ENCODE assay signal across 19 cellular contexts in genomic region chr6:166492092-166492491, GRCh38.
A peak's percentile ranks its signal among the peaks of the same experiment; 100 is the strongest.
DNase-seq lines count a peak whose midpoint lies in the region; TF ChIP-seq lines count a peak whose summit lies in the region.
"Had no signal": no experiment of that assay in that cellular context is flagged by ENCODE, and none has a peak within 500 bp of the region (broad histone marks: within the 10 kb centered on the region; RNA-seq: fewer than 3 reads in every experiment).

No MANE protein-coding gene starts in this region.

- TF ChIP-seq CTCF in glutamatergic neuron (IDR thresholded peaks at IDR 0.05; ENCODE audit: partially characterized antibody, unreplicated experiment) = no peak

- no peak overlapping the region for H3K4me3 ChIP-seq in SK-N-MC
- H3K4me3 ChIP-seq: SJSA1 had no signal

- DNase-seq in NCI-H82 (lab: John Stamatoyannopoulos, UW) = peak; percentile 78
- no peak for DNase-seq in NCI-H82 treated with DMSO at 0.1 percent for 48 hours (lab: John Stamatoyannopoulos, UW; ENCODE audit: unreplicated experiment)
- DNase-seq in SK-N-MC (ENCODE audit: low read depth, low spot score) = no peak
- DNase-seq in glutamatergic neuron = no peak
- DNase-seq in NCI-H510A (lab: John Stamatoyannopoulos, UW) = no peak
- DNase-seq in head of caudate nucleus = no peak
- DNase-seq in DMS 273 treated with DMSO at 0.1 percent for 48 hours (lab: John Stamatoyannopoulos, UW) = no peak
- DNase-seq: Calu3, DMS153, DND-41, NCI-H1048, NCI-H187, NCI-H2081 treated with DMSO at 0.1 percent for 48 hours, NCI-H524 treated with DMSO at 0.1 percent for 48 hours, Right ventricle myocardium superior, RPMI8226 had no signal

- intact Hi-C loops in head of caudate nucleus (cut with DNase I) = loop anchor here (10.0 kb wide), 1 partner anchor 63 kb away; no protein-coding TSS in a partner anchor

- H3K27me3 Mint-ChIP-seq in glutamatergic neuron (ENCODE audit: unreplicated experiment) = peaks cover 13% of the 10 kb centered on the region
- H3K27me3 Mint-ChIP-seq: B cell had no signal

- peaks cover 21% of the 10 kb centered on the region for H3K9me3 Mint-ChIP-seq in glutamatergic neuron (ENCODE audit: unreplicated experiment)

- H3K4me1 Mint-ChIP-seq in glutamatergic neuron (ENCODE audit: low read depth, unreplicated experiment) = peaks cover 50% of the 10 kb centered on the region

- H3K27ac ChIP-seq in SK-N-MC = no peak overlapping the region
- H3K27ac ChIP-seq: 22Rv1, SJSA1 had no signal

- peak overlapping the region; percentile 82 for H3K4me3 Mint-ChIP-seq in glutamatergic neuron (ENCODE audit: unreplicated experiment)
- H3K4me3 Mint-ChIP-seq: B cell had no signal

- no peaks in the 10 kb centered on the region; the same call in 1 of the 2 replicates for H3K36me3 ChIP-seq in SK-N-MC (ENCODE audit: insufficient read depth, low read length)
- H3K36me3 ChIP-seq: SJSA1 had no signal

- H3K27ac Mint-ChIP-seq in glutamatergic neuron (ENCODE audit: unreplicated experiment) = peak overlapping the region; percentile 98

- H3K9me3 ChIP-seq in SK-N-MC (ENCODE audit: low read depth, low read length) = no peaks in the 10 kb centered on the region
- H3K9me3 ChIP-seq: SJSA1 had no signal

- peak overlapping the region; percentile 37 for H3K9ac ChIP-seq in SK-N-MC (ENCODE audit: insufficient read length)

- peaks cover 11% of the 10 kb centered on the region for H3K36me3 Mint-ChIP-seq in glutamatergic neuron (ENCODE audit: unreplicated experiment)
